ENCODE assay signal across 26 cellular contexts in genomic region chr10:51171946-51172345, GRCh38.
DNase-seq lines count a peak whose midpoint lies in the region; ATAC-seq, FAIRE-seq and TF ChIP-seq lines count a peak whose summit lies in the region.
"Had no signal": no experiment of that assay in that cellular context is flagged by ENCODE, and none has a peak within 500 bp of the region (broad histone marks: within the 10 kb centered on the region; RNA-seq: fewer than 3 reads in every experiment).

No MANE protein-coding gene starts in this region.

- CTCF ChIA-PET in mammary epithelial cell (lab: Charles Lee; ENCODE audit: low non-redundant PET) = no interaction called here

- no TSS peak for BruUV-seq in mammary epithelial cell (replicated peaks; lab: Mats Ljungman, UMichigan)

- H3K79me2 ChIP-seq in mammary epithelial cell (ENCODE audit: insufficient read depth, low read length) = no peaks in the 10 kb centered on the region

- no peaks in the 10 kb centered on the region for H3K9me3 ChIP-seq in mammary epithelial cell (replicated peaks; ENCODE audit: insufficient read depth, low read length)
- H3K9me3 ChIP-seq in left lung = no peaks in the 10 kb centered on the region
- H3K9me3 ChIP-seq: heart left ventricle, mucosa of descending colon, tibial nerve had no signal

- no peak overlapping the region for H3K9ac ChIP-seq in mammary epithelial cell (ENCODE audit: insufficient read depth, low read length)

- in situ Hi-C loops in mammary epithelial cell (cut with MboI; ENCODE audit: low sequenced_read_pairs in 2 of 2) = no loop called here

- no peak overlapping the region for H3K4me2 ChIP-seq in mammary epithelial cell (ENCODE audit: insufficient read depth, low read depth, low read length)
- H3K4me2 ChIP-seq: PC-9 had no signal

- H4K20me1 ChIP-seq in mammary epithelial cell (ENCODE audit: insufficient read depth, low read length) = no peaks in the 10 kb centered on the region

- no peak for FAIRE-seq in GM19239 (lab: Jason Lieb, UNC)
- FAIRE-seq: small intestine had no signal

- H3K36me3 ChIP-seq in mammary epithelial cell (ENCODE audit: insufficient read depth, low read length) (no peaks in the 10 kb centered on the region), left lung (no peaks in the 10 kb centered on the region)
- H3K36me3 ChIP-seq: heart left ventricle, tibial nerve, WERI-Rb-1 had no signal

- 82% methylated on average over 2 of the region's 2 CpGs for WGBS in mammary epithelial cell (ENCODE audit: low coverage, missing lambda C conversion rate)

- ATAC-seq in Right ventricle myocardium inferior (peak; percentile 39), foreskin keratinocyte (peak; percentile 32), left lung (no peak)
- ATAC-seq: left ventricle myocardium superior, mucosa of descending colon had no signal

- dilution Hi-C loops in mammary epithelial cell (cut with HindIII; ENCODE audit: low sequenced_read_pairs) = no loop called here

- no peak for DNase-seq in Right ventricle myocardium inferior (ENCODE audit: missing footprints)
- DNase-seq in cardiac septum (ENCODE audit: low spot score) = no peak
- DNase-seq in mammary epithelial cell = peak; percentile 2
- no peak for DNase-seq in foreskin keratinocyte
- DNase-seq in kidney glomerular epithelial cell (lab: John Stamatoyannopoulos, UW) = no peak
- no peak for DNase-seq in GM19239 (ENCODE audit: insufficient read length, low spot score)
- DNase-seq in NCI-H2227 (lab: John Stamatoyannopoulos, UW; ENCODE audit: unreplicated experiment) = no peak
- DNase-seq in left lung = no peak
- DNase-seq: 8988T; activated CD8-positive, alpha-beta memory T cell treated with anti-CD3 and anti-CD28 coated beads, Interleukin-2, amount 50 U/mL, for 48 hours; activated effector memory CD4-positive, alpha-beta T cell treated with anti-CD3 and anti-CD28 coated beads, Interleukin-2, amount 50 U/mL, for 16 hours; C1 segment of cervical spinal cord; central memory CD4-positive, alpha-beta T cell; erythroblast; heart left ventricle; left ventricle myocardium superior; mucosa of descending colon; NCI-H1436 treated with DMSO at 0.1 percent for 48 hours; NCI-H2227 treated with DMSO at 0.1 percent for 48 hours; NCI-H82; small intestine; stimulated activated CD4-positive, alpha-beta T cell treated with anti-CD3 and anti-CD28 coated beads, Interleukin-2, amount 100 ng/mL, for 48 hours; T-helper 2 cell; WERI-Rb-1 had no signal

- H2AFZ ChIP-seq in mammary epithelial cell (ENCODE audit: low read depth, low read length) = no peak overlapping the region
- H2AFZ ChIP-seq: PC-9 had no signal

- TF ChIP-seq CTCF in mammary epithelial cell (conservative IDR thresholded peaks at IDR 0.05 in 1 of 2, IDR thresholded peaks at IDR 0.05 in 1 of 2; ENCODE audit: extremely low read depth in 1 of 2, insufficient read depth in 1 of 2, low read depth in 1 of 2, low read length in 2 of 2) (no peak), foreskin keratinocyte (conservative IDR thresholded peaks at IDR 0.05) (no peak), left lung (IDR thresholded peaks at IDR 0.05) (no peak)

- H3K4me1 ChIP-seq in mammary epithelial cell (ENCODE audit: insufficient read depth, low read length) (no peaks in the 10 kb centered on the region), foreskin keratinocyte (peaks cover 3% of the 10 kb centered on the region), left lung (no peaks in the 10 kb centered on the region)
- H3K4me1 ChIP-seq: tibial nerve had no signal

- H3K4me3 ChIP-seq in mammary epithelial cell (replicated peaks in 1 of 3; ENCODE audit: insufficient read depth in 1 of 3, low read depth in 2 of 3, low read length in 3 of 3) (no peak overlapping the region), left lung (no peak overlapping the region)
- H3K4me3 ChIP-seq: heart left ventricle, mucosa of descending colon, PC-9, tibial nerve had no signal

- intact Hi-C loops in Right ventricle myocardium inferior (cut with DNase I) = no loop called here
- intact Hi-C loops in cardiac septum (cut with DNase I) = no loop called here
- intact Hi-C loops in mammary epithelial cell (cut with micrococcal nuclease) = no loop called here
- intact Hi-C loops in left lung (cut with DNase I) = no loop called here

- H3K27me3 ChIP-seq in mammary epithelial cell (ENCODE audit: insufficient read depth, low read length) (no peaks in the 10 kb centered on the region), foreskin keratinocyte (no peaks in the 10 kb centered on the region), left lung (no peaks in the 10 kb centered on the region)
- H3K27me3 ChIP-seq: heart left ventricle, tibial nerve had no signal

- H3K27ac ChIP-seq in mammary epithelial cell (ENCODE audit: insufficient read depth, low read depth, low read length) (no peak overlapping the region), foreskin keratinocyte (no peak overlapping the region), left lung (no peak overlapping the region)
- H3K27ac ChIP-seq: PC-9, tibial nerve, WERI-Rb-1 had no signal
